In the genomic region with DNA sequence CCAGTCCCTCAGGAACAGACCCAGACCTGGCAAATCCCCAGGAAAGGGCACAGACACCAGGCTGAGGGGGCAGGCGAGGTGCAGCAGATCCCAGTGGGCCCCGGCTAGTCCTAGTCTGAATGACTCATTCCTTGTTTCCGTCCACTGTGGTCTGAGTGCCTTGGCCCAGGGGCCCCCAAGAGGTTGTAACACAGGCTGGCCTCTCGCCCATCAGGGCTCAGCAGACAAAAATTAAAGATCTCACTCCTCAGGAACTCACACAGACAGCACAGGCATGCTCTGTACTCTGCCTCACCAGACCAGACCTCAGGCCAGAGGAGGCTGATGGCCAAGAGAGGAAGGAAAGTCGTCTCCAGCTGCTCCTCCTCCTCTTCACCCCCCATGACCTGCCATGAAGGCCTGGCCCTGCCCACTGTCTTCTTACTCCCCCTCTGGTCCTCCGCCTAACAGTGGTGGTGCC, we compare ENCODE assay signal across 10 cellular contexts. TPM values are rescaled to one million over a fixed set of nuclear protein-coding genes. Genes with fewer than 3 reads are reported as not detected.
A peak's percentile ranks its signal among the peaks of the same experiment; 100 is the strongest.
DNase-seq lines count a peak whose midpoint lies in the region; ATAC-seq, FAIRE-seq and TF ChIP-seq lines count a peak whose summit lies in the region.
"Had no signal": no experiment of that assay in that cellular context is flagged by ENCODE, and none has a peak within 500 bp of the region (broad histone marks: within the 10 kb centered on the region; RNA-seq: fewer than 3 reads in every experiment).

No MANE protein-coding gene starts in this region.

- no peaks in the 10 kb centered on the region for H3K36me3 Mint-ChIP-seq in activated naive CD4-positive, alpha-beta T cell treated with anti-CD3 and anti-CD28 coated beads, Interleukin-2, amount 10 ng/mL, durations not matched to agents 7 days and 5 days

- WGBS in aorta, 2 donors, result 4% methylated on average over 6 of the region's 6 CpGs

- H3K36me3 ChIP-seq in lower lobe of right lung (no peaks in the 10 kb centered on the region), aorta (ENCODE audit: control insufficient read depth in 1 of 2, insufficient read depth in 2 of 2, low read length in 1 of 2) (no peaks in the 10 kb centered on the region)

- no peak for DNase-seq in activated naive CD4-positive, alpha-beta T cell treated with anti-CD3 and anti-CD28 coated beads, Interleukin-2, amount 10 ng/mL, durations not matched to agents 7 days and 5 days
- no peak for DNase-seq in activated naive CD4-positive, alpha-beta T cell treated with anti-CD3 and anti-CD28 coated beads, Interleukin-2, amount 50 U/mL, for 16 hours
- peak; percentile 56 for DNase-seq in cerebellar cortex (ENCODE audit: low spot score)
- DNase-seq in lower lobe of right lung, result peak; percentile 58
- peak; percentile 95 for DNase-seq in aorta
- DNase-seq in GF-D8 (lab: John Stamatoyannopoulos, UW), result no peak
- DNase-seq in frontal cortex (ENCODE audit: low spot score in 2 of 2), result no peak
- no peak for DNase-seq in HEK293T (ENCODE audit: extremely low spot score)
- DNase-seq: DND-41; effector CD4-positive, alpha-beta T cell had no signal

- H3K27me3 Mint-ChIP-seq in activated naive CD4-positive, alpha-beta T cell treated with anti-CD3 and anti-CD28 coated beads, Interleukin-2, amount 10 ng/mL, durations not matched to agents 7 days and 5 days, result peaks cover 39% of the 10 kb centered on the region

- peaks cover 50% of the 10 kb centered on the region for H3K4me1 Mint-ChIP-seq in activated naive CD4-positive, alpha-beta T cell treated with anti-CD3 and anti-CD28 coated beads, Interleukin-2, amount 10 ng/mL, durations not matched to agents 7 days and 5 days

- peak overlapping the region; percentile 19 for H3K27ac ChIP-seq in lower lobe of right lung
- H3K27ac ChIP-seq in aorta (ENCODE audit: low read depth in 1 of 2, low read length in 2 of 2), result peak overlapping the region; percentile 68 to 99

- no peak overlapping the region for H3K4me3 Mint-ChIP-seq in activated naive CD4-positive, alpha-beta T cell treated with anti-CD3 and anti-CD28 coated beads, Interleukin-2, amount 10 ng/mL, durations not matched to agents 7 days and 5 days

- TF ChIP-seq CTCF in lower lobe of right lung (IDR thresholded peaks at IDR 0.05), result no peak

- POLR2A ChIA-PET in HEK293T (lab: Yijun Ruan, JAX), result no interaction called here

- H3K9me3 Mint-ChIP-seq in activated naive CD4-positive, alpha-beta T cell treated with anti-CD3 and anti-CD28 coated beads, Interleukin-2, amount 10 ng/mL, durations not matched to agents 7 days and 5 days, result no peaks in the 10 kb centered on the region

- H3K27ac Mint-ChIP-seq in activated naive CD4-positive, alpha-beta T cell treated with anti-CD3 and anti-CD28 coated beads, Interleukin-2, amount 10 ng/mL, durations not matched to agents 7 days and 5 days, result peak overlapping the region; percentile 28

- intact Hi-C loops in lower lobe of right lung (cut with DNase I), result no loop called here
- intact Hi-C loops in aorta (cut with DNase I), result loop anchor here in 1 of 2 donors (5.0 kb wide), 1 partner anchor 33 kb away; no protein-coding TSS in a partner anchor

- H3K4me3 ChIP-seq in lower lobe of right lung (no peak overlapping the region), aorta (ENCODE audit: low read length in 2 of 2) (no peak overlapping the region)

- CTCF ChIA-PET in activated naive CD4-positive, alpha-beta T cell treated with anti-CD3 and anti-CD28 coated beads, Interleukin-2, amount 10 ng/mL, durations not matched to agents 7 days and 5 days (lab: Charles Lee), result interaction anchor here (0.7 to 5.4 kb wide), 3 partner anchors 8 to 81 kb away, joined by 3 to 39 read pairs (median 4); no protein-coding TSS in a partner anchor
- CTCF ChIA-PET in HEK293T (lab: Yijun Ruan, JAX), result interaction anchor here (0.5 to 2.3 kb wide), 2 partner anchors 11 to 286 kb away, joined by 3 to 8 read pairs; no protein-coding TSS in a partner anchor

- H3K9me3 ChIP-seq in lower lobe of right lung (no peaks in the 10 kb centered on the region), aorta (ENCODE audit: control insufficient read depth, low read length) (no peaks in the 10 kb centered on the region)

- FAIRE-seq in frontal cortex (lab: Jason Lieb, UNC), result no peak

- no peaks in the 10 kb centered on the region for H3K27me3 ChIP-seq in lower lobe of right lung (ENCODE audit: low read depth)
- no peaks in the 10 kb centered on the region for H3K27me3 ChIP-seq in aorta (ENCODE audit: control insufficient read depth in 1 of 2, insufficient read depth in 2 of 2, low read length in 1 of 2)

- peaks cover 58% of the 10 kb centered on the region for H3K4me1 ChIP-seq in lower lobe of right lung
- peaks cover 10 to 15% of the 10 kb centered on the region in 2 donors for H3K4me1 ChIP-seq in aorta (ENCODE audit: control insufficient read depth in 1 of 2, insufficient read depth in 2 of 2, low read length in 2 of 2)

- ATAC-seq in lower lobe of right lung, result peak; percentile 70 to 77
- ATAC-seq in aorta (ENCODE audit: low FRiP score), result peak; percentile 91

TF ChIP-seq in HEK293T, 16 proteins besides CTCF, POLR2A, EP300 and RAD21:
- TF ChIP-seq CTBP1 (IDR thresholded peaks at IDR 0.05; ENCODE audit: borderline replicate concordance) (no peak), TARDBP (IDR thresholded peaks at IDR 0.05) (no peak), ZNF384 (IDR thresholded peaks at IDR 0.05) (no peak)

RNA-seq across cellular contexts. Expression of a gene that starts 7.7 kb away (rescaled TPM):
- total RNA-seq in lower lobe of right lung (39.5 TPM), aorta (100 to 1,000 TPM; 209 to 363 TPM), frontal cortex (1.2 TPM)
- polyA plus RNA-seq in aorta, result 100 to 1,000 TPM in 1 of 2 donors, 10 to 100 TPM in 1; 40.4 to 247 TPM

Comparison
In these comparisons a context has a peak if more than half of its experiments do, and no peak if none do; other contexts are left out.
1. DNase-seq: peak in cerebellar cortex (single experiment), lower lobe of right lung (single experiment) and aorta (2 of 2); none in activated naive CD4-positive, alpha-beta T cell treated with anti-CD3 and anti-CD28 coated beads, Interleukin-2, amount 10 ng/mL, durations not matched to agents 7 days and 5 days (single experiment), activated naive CD4-positive, alpha-beta T cell treated with anti-CD3 and anti-CD28 coated beads, Interleukin-2, amount 50 U/mL, for 16 hours (single experiment), GF-D8 (single experiment), frontal cortex (0 of 2) and HEK293T (single experiment).
2. RNA of a gene that starts 7.7 kb away (total RNA-seq): 209 to 363 TPM in aorta and 39.5 TPM in lower lobe of right lung (single experiment); 1.2 TPM in frontal cortex (single experiment); every median in the first group is over 10 times any median in the second.